ENCODE assay signal across 8 cellular contexts in the genomic region with DNA sequence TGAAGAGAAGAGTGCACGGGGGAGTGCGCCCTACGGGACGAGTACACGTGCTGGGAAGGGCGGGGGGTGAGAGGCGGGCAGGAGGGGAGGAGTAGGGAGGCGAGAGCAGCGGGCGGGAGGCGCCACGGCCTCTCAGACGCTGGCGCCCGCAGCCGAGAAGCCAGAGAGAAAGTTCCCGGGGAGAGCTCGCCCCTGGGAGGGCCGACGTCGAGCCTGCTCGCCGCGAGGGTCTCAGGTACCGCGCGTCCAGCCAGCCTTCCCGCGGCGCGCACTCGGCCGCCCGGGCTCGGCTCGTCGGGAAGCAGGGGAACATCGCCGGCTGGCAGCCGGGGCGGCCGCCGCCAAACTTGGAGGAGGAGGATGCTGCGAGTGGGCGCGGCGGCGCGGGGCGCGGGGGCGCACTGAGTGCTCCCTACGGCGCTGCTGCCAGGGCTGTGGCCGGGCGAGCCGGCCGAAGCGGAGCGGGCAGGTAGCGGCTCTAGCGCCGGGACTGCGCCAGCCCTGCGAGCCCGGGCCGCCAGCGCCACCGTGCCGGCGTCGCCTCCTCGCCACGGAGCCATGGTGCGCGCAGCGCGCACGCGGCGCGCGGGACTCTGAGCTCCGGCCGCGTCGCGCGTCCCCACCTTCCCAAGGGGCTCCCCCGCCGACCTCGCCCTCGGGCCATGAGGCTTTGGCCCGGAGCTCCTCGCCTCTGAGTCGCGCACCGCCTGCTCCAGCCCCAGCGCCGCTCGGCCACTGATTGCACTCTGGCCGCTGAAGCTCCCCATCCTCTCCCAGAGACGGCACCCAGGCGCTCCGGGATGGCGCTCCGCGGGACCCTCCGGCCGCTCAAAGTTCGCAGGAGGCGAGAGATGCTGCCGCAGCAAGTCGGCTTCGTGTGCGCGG. TPM values are rescaled to one million over a fixed set of nuclear protein-coding genes. Genes with fewer than 3 reads are reported as not detected.
A peak's percentile ranks its signal among the peaks of the same experiment; 100 is the strongest.
DNase-seq lines count a peak whose midpoint lies in the region; ATAC-seq and FAIRE-seq lines count a peak whose summit lies in the region.

A gene with protein sequence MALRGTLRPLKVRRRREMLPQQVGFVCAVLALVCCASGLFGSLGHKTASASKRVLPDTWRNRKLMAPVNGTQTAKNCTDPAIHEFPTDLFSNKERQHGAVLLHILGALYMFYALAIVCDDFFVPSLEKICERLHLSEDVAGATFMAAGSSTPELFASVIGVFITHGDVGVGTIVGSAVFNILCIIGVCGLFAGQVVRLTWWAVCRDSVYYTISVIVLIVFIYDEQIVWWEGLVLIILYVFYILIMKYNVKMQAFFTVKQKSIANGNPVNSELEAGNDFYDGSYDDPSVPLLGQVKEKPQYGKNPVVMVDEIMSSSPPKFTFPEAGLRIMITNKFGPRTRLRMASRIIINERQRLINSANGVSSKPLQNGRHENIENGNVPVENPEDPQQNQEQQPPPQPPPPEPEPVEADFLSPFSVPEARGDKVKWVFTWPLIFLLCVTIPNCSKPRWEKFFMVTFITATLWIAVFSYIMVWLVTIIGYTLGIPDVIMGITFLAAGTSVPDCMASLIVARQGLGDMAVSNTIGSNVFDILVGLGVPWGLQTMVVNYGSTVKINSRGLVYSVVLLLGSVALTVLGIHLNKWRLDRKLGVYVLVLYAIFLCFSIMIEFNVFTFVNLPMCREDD (plus strand): TSS at position 135 of the 885 bp plus-strand sequence. CDS start 666 bp downstream, at position 801.

- peak; percentile 37 to 62 for ATAC-seq in natural killer cell treated with Interleukin-12 subunit alpha and Interleukin-12 subunit beta and Interleukin-15 and Interleukin-18, amount 100 ng/mL, for 72 hours
- ATAC-seq in GM18861 (IDR thresholded peaks at IDR 0.05; ENCODE audit: unreplicated experiment): no peak

- no peaks in the 10 kb centered on the region for H3K36me3 Mint-ChIP-seq in dendritic cell treated with granulocyte-macrophage colony-stimulating factor and Interleukin-4, amounts not matched to agents 40 ng/mL and 50 ng/mL, for 4 days (ENCODE audit: low read depth)
- H3K36me3 Mint-ChIP-seq in natural killer cell treated with Interleukin-12 subunit alpha and Interleukin-12 subunit beta and Interleukin-15 and Interleukin-18, amount 100 ng/mL, for 72 hours: no peaks in the 10 kb centered on the region
- H3K36me3 Mint-ChIP-seq in T-helper 2 cell treated with Interferon-gamma antibody and Interleukin-4, amounts not matched to agents 5 μg/mL and 100 μg/mL, for 36 hours (ENCODE audit: low read depth): no peaks in the 10 kb centered on the region

- intact Hi-C loops in dendritic cell treated with granulocyte-macrophage colony-stimulating factor and Interleukin-4, amounts not matched to agents 40 ng/mL and 50 ng/mL, for 4 days (cut with micrococcal nuclease): no loop called here

- no peak within 1 kb of the TSS for H3K27ac Mint-ChIP-seq in dendritic cell treated with granulocyte-macrophage colony-stimulating factor and Interleukin-4, amounts not matched to agents 40 ng/mL and 50 ng/mL, for 4 days
- H3K27ac Mint-ChIP-seq in natural killer cell treated with Interleukin-12 subunit alpha and Interleukin-12 subunit beta and Interleukin-15 and Interleukin-18, amount 100 ng/mL, for 72 hours: no peak within 1 kb of the TSS
- no peak within 1 kb of the TSS for H3K27ac Mint-ChIP-seq in T-helper 2 cell treated with Interferon-gamma antibody and Interleukin-4, amounts not matched to agents 5 μg/mL and 100 μg/mL, for 36 hours

- peak within 1 kb of the TSS; percentile 79 for H3K4me3 Mint-ChIP-seq in dendritic cell treated with granulocyte-macrophage colony-stimulating factor and Interleukin-4, amounts not matched to agents 40 ng/mL and 50 ng/mL, for 4 days
- H3K4me3 Mint-ChIP-seq in natural killer cell treated with Interleukin-12 subunit alpha and Interleukin-12 subunit beta and Interleukin-15 and Interleukin-18, amount 100 ng/mL, for 72 hours: peak within 1 kb of the TSS; percentile 73
- H3K4me3 Mint-ChIP-seq in T-helper 2 cell treated with Interferon-gamma antibody and Interleukin-4, amounts not matched to agents 5 μg/mL and 100 μg/mL, for 36 hours: no peak within 1 kb of the TSS

- H3K4me1 Mint-ChIP-seq in dendritic cell treated with granulocyte-macrophage colony-stimulating factor and Interleukin-4, amounts not matched to agents 40 ng/mL and 50 ng/mL, for 4 days (ENCODE audit: low read depth): peaks cover 31% of the 10 kb centered on the region
- peaks cover 0 to 3% of the 10 kb centered on the region in 2 donors for H3K4me1 Mint-ChIP-seq in natural killer cell treated with Interleukin-12 subunit alpha and Interleukin-12 subunit beta and Interleukin-15 and Interleukin-18, amount 100 ng/mL, for 72 hours (ENCODE audit: low read depth in 2 of 2)
- no peaks in the 10 kb centered on the region for H3K4me1 Mint-ChIP-seq in T-helper 2 cell treated with Interferon-gamma antibody and Interleukin-4, amounts not matched to agents 5 μg/mL and 100 μg/mL, for 36 hours (ENCODE audit: low read depth)

- DNase-seq in AG08396 (ENCODE audit: low spot score) (peak; percentile 51), HTR-8/SVneo (ENCODE audit: insufficient read length, low spot score) (peak; percentile 21), islet precursor cell (no peak)
- no peak for DNase-seq in natural killer cell treated with Interleukin-12 subunit alpha and Interleukin-12 subunit beta and Interleukin-15 and Interleukin-18, amount 100 ng/mL, for 72 hours (ENCODE audit: low spot score)
- no peak for DNase-seq in T-helper 2 cell treated with Interferon-gamma antibody and Interleukin-4, amounts not matched to agents 5 μg/mL and 100 μg/mL, for 36 hours (ENCODE audit: low spot score)
- DNase-seq in effector CD8-positive, alpha-beta T cell (lab: John Stamatoyannopoulos, UW): no peak

- peaks cover 79% of the 10 kb centered on the region for H3K27me3 Mint-ChIP-seq in dendritic cell treated with granulocyte-macrophage colony-stimulating factor and Interleukin-4, amounts not matched to agents 40 ng/mL and 50 ng/mL, for 4 days
- H3K27me3 Mint-ChIP-seq in natural killer cell treated with Interleukin-12 subunit alpha and Interleukin-12 subunit beta and Interleukin-15 and Interleukin-18, amount 100 ng/mL, for 72 hours: peaks cover 41 to 57% of the 10 kb centered on the region in 2 donors
- peaks cover 77% of the 10 kb centered on the region for H3K27me3 Mint-ChIP-seq in T-helper 2 cell treated with Interferon-gamma antibody and Interleukin-4, amounts not matched to agents 5 μg/mL and 100 μg/mL, for 36 hours (ENCODE audit: low read depth)

- H3K9me3 Mint-ChIP-seq in dendritic cell treated with granulocyte-macrophage colony-stimulating factor and Interleukin-4, amounts not matched to agents 40 ng/mL and 50 ng/mL, for 4 days: no peaks in the 10 kb centered on the region
- no peaks in the 10 kb centered on the region for H3K9me3 Mint-ChIP-seq in natural killer cell treated with Interleukin-12 subunit alpha and Interleukin-12 subunit beta and Interleukin-15 and Interleukin-18, amount 100 ng/mL, for 72 hours
- no peaks in the 10 kb centered on the region for H3K9me3 Mint-ChIP-seq in T-helper 2 cell treated with Interferon-gamma antibody and Interleukin-4, amounts not matched to agents 5 μg/mL and 100 μg/mL, for 36 hours

- no peak for FAIRE-seq in HTR-8/SVneo (lab: Jason Lieb, UNC)

RNA-seq across cellular contexts. Expression of the gene that starts here (rescaled TPM):
- under 1 TPM; 0.17 to 0.36 TPM for total RNA-seq in natural killer cell treated with Interleukin-12 subunit alpha and Interleukin-12 subunit beta and Interleukin-15 and Interleukin-18, amount 100 ng/mL, for 72 hours

Comparison
In these comparisons a context has a peak if more than half of its experiments do, and no peak if none do; other contexts are left out.
1. Peak in ATAC-seq in natural killer cell treated with Interleukin-12 subunit alpha and Interleukin-12 subunit beta and Interleukin-15 and Interleukin-18, amount 100 ng/mL, for 72 hours; RNA of the gene not detected or under 1 TPM.
2. DNase-seq: peak in AG08396 (single experiment) and HTR-8/SVneo (single experiment); none in natural killer cell treated with Interleukin-12 subunit alpha and Interleukin-12 subunit beta and Interleukin-15 and Interleukin-18, amount 100 ng/mL, for 72 hours (single experiment), T-helper 2 cell treated with Interferon-gamma antibody and Interleukin-4, amounts not matched to agents 5 μg/mL and 100 μg/mL, for 36 hours (single experiment), effector CD8-positive, alpha-beta T cell (single experiment) and islet precursor cell (single experiment).